ENCODE assay signal across 8 cellular contexts in the genomic region with DNA sequence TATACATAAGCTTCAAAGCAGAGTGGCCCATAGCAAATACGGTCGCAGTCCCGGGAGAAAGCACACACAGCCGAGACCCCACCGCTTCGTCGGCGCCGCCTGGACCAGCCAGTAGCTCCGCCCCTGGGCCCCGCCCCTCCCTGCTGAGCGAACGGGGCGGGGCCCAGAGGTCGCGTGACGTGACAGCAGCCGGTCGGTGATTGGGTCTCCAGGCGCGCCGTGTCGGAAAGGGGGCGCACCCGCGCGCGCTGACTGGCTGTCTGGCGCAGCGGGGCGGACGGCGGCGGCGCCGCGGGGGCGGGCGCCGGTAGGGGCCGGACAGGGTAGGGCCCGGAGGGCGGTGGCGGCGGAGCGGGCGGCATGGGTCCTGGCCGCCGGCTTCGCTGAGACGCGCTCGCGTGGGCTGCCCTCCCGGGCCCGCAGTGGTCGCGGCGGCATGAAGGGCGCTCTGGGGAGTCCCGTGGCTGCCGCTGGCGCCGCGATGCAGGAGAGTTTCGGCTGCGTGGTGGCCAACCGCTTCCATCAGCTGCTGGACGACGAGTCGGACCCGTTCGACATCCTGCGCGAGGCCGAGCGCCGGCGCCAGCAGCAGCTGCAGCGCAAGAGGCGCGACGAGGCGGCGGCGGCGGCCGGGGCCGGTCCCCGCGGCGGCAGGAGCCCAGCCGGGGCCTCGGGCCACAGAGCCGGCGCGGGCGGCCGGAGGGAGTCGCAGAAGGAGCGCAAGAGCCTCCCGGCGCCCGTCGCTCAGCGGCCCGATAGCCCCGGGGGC. TPM values are rescaled to one million over a fixed set of nuclear protein-coding genes. Genes with fewer than 3 reads are reported as not detected.
DNase-seq lines count a peak whose midpoint lies in the region; ATAC-seq and TF ChIP-seq lines count a peak whose summit lies in the region.

A gene with protein sequence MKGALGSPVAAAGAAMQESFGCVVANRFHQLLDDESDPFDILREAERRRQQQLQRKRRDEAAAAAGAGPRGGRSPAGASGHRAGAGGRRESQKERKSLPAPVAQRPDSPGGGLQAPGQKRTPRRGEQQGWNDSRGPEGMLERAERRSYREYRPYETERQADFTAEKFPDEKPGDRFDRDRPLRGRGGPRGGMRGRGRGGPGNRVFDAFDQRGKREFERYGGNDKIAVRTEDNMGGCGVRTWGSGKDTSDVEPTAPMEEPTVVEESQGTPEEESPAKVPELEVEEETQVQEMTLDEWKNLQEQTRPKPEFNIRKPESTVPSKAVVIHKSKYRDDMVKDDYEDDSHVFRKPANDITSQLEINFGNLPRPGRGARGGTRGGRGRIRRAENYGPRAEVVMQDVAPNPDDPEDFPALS (plus strand): TSS at position 326 of the 769 bp plus-strand sequence. CDS start 111 bp downstream, at position 437.

- DNase-seq in GM12865 (ENCODE audit: low read depth) (peak; percentile 95), NCI-H1417 (lab: John Stamatoyannopoulos, UW) (peak; percentile 92 to 98 (median 98)), cardiac septum (ENCODE audit: low spot score) (peak; percentile 98), posterior cingulate gyrus (peak; percentile 92 to 100 (median 96)), type B pancreatic cell (ENCODE audit: extremely low spot score, unreplicated experiment) (peak; percentile 97)
- peak; percentile 97 for DNase-seq in activated naive CD8-positive, alpha-beta T cell treated with anti-CD3 and anti-CD28 coated beads, Interleukin-2, amount 50 U/mL, for 24 hours

- no peaks in the 10 kb centered on the region for H3K9me3 Mint-ChIP-seq in activated naive CD8-positive, alpha-beta T cell treated with anti-CD3 and anti-CD28 coated beads, Interleukin-2, amount 50 U/mL, for 24 hours
- H3K9me3 Mint-ChIP-seq in type B pancreatic cell = no peaks in the 10 kb centered on the region

- H3K4me2 ChIP-seq in SU-DHL-6 (ENCODE audit: low read depth, low read length, poor library complexity, severe bottlenecking) = peak within 1 kb of the TSS; percentile 61

- H3K36me3 Mint-ChIP-seq in activated naive CD8-positive, alpha-beta T cell treated with anti-CD3 and anti-CD28 coated beads, Interleukin-2, amount 50 U/mL, for 24 hours (ENCODE audit: low read depth) = no peaks in the 10 kb centered on the region
- no peaks in the 10 kb centered on the region for H3K36me3 Mint-ChIP-seq in type B pancreatic cell

- H2AFZ ChIP-seq in SU-DHL-6 (ENCODE audit: low read depth, low read length, severe bottlenecking) = peak within 1 kb of the TSS; percentile 92

- H3K9me3 ChIP-seq in SU-DHL-6 (ENCODE audit: insufficient read depth, low read length) = no peaks in the 10 kb centered on the region

- peak within 1 kb of the TSS; percentile 87 for H3K4me3 Mint-ChIP-seq in activated naive CD8-positive, alpha-beta T cell treated with anti-CD3 and anti-CD28 coated beads, Interleukin-2, amount 50 U/mL, for 24 hours
- H3K4me3 Mint-ChIP-seq in type B pancreatic cell = peak within 1 kb of the TSS; percentile 94

- H3K4me1 Mint-ChIP-seq in activated naive CD8-positive, alpha-beta T cell treated with anti-CD3 and anti-CD28 coated beads, Interleukin-2, amount 50 U/mL, for 24 hours = peaks cover 30% of the 10 kb centered on the region
- peaks cover 17% of the 10 kb centered on the region for H3K4me1 Mint-ChIP-seq in type B pancreatic cell (ENCODE audit: unreplicated experiment)

- peak within 1 kb of the TSS; percentile 58 for H3K9ac ChIP-seq in SU-DHL-6 (ENCODE audit: low read length)

- H3K9me2 ChIP-seq in SU-DHL-6 (replicated peaks; ENCODE audit: insufficient read depth, low read length) = no peaks in the 10 kb centered on the region

- H3K4me3 ChIP-seq in GM12865 (ENCODE audit: low read depth, low read length) = peak within 1 kb of the TSS; percentile 58
- peak within 1 kb of the TSS; percentile 78 for H3K4me3 ChIP-seq in SU-DHL-6 (ENCODE audit: insufficient read depth, low read length, poor library complexity, severe bottlenecking)

- peak; percentile 93 for ATAC-seq in HG02763 (IDR thresholded peaks at IDR 0.05; ENCODE audit: unreplicated experiment)
- ATAC-seq in activated naive CD8-positive, alpha-beta T cell treated with anti-CD3 and anti-CD28 coated beads, Interleukin-2, amount 50 U/mL, for 24 hours = peak; percentile 99

- peak within 1 kb of the TSS; percentile 59 for H3K27ac Mint-ChIP-seq in activated naive CD8-positive, alpha-beta T cell treated with anti-CD3 and anti-CD28 coated beads, Interleukin-2, amount 50 U/mL, for 24 hours
- H3K27ac Mint-ChIP-seq in type B pancreatic cell = peak within 1 kb of the TSS; percentile 92

- no peaks in the 10 kb centered on the region for H4K20me1 ChIP-seq in SU-DHL-6 (ENCODE audit: low read depth, low read length)

- no peaks in the 10 kb centered on the region for H3K27me3 ChIP-seq in SU-DHL-6 (ENCODE audit: low read length)

- no peaks in the 10 kb centered on the region for H3K79me2 ChIP-seq in SU-DHL-6 (ENCODE audit: insufficient read depth, low read length)

- TF ChIP-seq CTCF in GM12865 (IDR thresholded peaks at IDR 0.05; ENCODE audit: insufficient read depth, low read depth, low read length, missing control alignments) = no peak
- no peak for TF ChIP-seq CTCF in SU-DHL-6 (IDR thresholded peaks at IDR 0.05; ENCODE audit: insufficient read depth, low read length, poor library complexity, severe bottlenecking)
- no peak for TF ChIP-seq CTCF in type B pancreatic cell (conservative IDR thresholded peaks at IDR 0.05)

- H3F3A ChIP-seq in SU-DHL-6 (ENCODE audit: insufficient read depth) = 0 out of 2 replicates have a peak, but pooled peaks cover 8% of the 10 kb centered on the region

- H3K27ac ChIP-seq in SU-DHL-6 (ENCODE audit: low read depth, low read length) = no peak within 1 kb of the TSS

- H3K27me3 Mint-ChIP-seq in activated naive CD8-positive, alpha-beta T cell treated with anti-CD3 and anti-CD28 coated beads, Interleukin-2, amount 50 U/mL, for 24 hours = peaks cover 13% of the 10 kb centered on the region
- peaks cover 11% of the 10 kb centered on the region for H3K27me3 Mint-ChIP-seq in type B pancreatic cell

- intact Hi-C loops in cardiac septum (cut with DNase I) = loop anchor here (2.0 to 5.0 kb wide), 4 partner anchors 31 to 215 kb away; partner anchors contain the start of genes CDC14B and ZNF367
- intact Hi-C loops in posterior cingulate gyrus (cut with DNase I) = loop anchor here (1.0 to 10.0 kb wide), 5 partner anchors 31 to 207 kb away; partner anchors contain the start of genes CDC14B, PRXL2C and ZNF367

- no peaks in the 10 kb centered on the region for H3K36me3 ChIP-seq in SU-DHL-6 (ENCODE audit: low read length)

RNA-seq across cellular contexts. Expression of the gene that starts here (rescaled TPM):
- total RNA-seq in cardiac septum (29.7 TPM), type B pancreatic cell (ENCODE audit: low replicate concordance) (10.1 and 19.4 TPM in 2 replicates)
